ENCODE assay signal across 29 cellular contexts in the genomic region with DNA sequence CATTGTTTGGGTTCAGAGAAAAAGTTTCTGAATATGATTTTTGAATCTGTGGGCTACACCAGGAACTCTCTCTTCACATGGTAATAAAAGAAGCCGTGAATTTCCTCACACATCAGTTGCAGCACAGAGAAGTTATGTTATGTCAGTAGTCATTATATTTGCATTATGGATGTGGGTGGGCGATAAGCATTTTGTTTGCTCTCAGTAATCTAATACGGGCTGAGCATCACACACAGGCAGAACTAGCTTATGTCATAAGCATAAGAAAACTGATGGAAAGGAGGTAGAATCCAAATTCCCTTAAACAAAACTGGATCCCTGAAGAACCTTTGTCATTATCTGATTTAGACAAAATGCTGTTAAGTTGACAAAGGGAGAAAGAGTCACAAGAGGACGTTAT.
"Had no signal": no experiment of that assay in that cellular context is flagged by ENCODE, and none has a peak within 500 bp of the region (broad histone marks: within the 10 kb centered on the region; RNA-seq: fewer than 3 reads in every experiment).

No MANE protein-coding gene starts in this region.

- ATAC-seq: activated naive CD4-positive, alpha-beta T cell treated with anti-CD3 and anti-CD28 coated beads, Interleukin-2, amount 50 U/mL, for 72 hours; activated T-helper 17 cell treated with anti-CD3 and anti-CD28 coated beads, Interleukin-2, amount 50 U/mL, for 72 hours; left cardiac atrium; left ventricle myocardium superior; stimulated activated naive B cell treated with anti-CD40 and anti-IgM and Interleukin-4, amounts not matched to agents 10 μg/mL and 1 μg/mL and 100 μg/mL, for 72 hours had no signal

- H3K4me1 ChIP-seq: colonic mucosa had no signal

- H3K4me3 ChIP-seq: ascending aorta, cardiac muscle cell, colonic mucosa, right atrium auricular region, smooth muscle cell, stomach, thyroid gland had no signal

- H3K4me2 ChIP-seq: smooth muscle cell had no signal

- H3K27me3 ChIP-seq: ascending aorta, cardiac muscle cell, colonic mucosa, right atrium auricular region, stomach, thyroid gland had no signal

- H3K4me3 Mint-ChIP-seq: activated T-helper 17 cell treated with anti-CD3 and anti-CD28 coated beads, Interleukin-2, amount 50 U/mL, for 72 hours; brain; naive B cell; neural crest cell; stimulated activated naive B cell treated with anti-CD40 and anti-IgM and Interleukin-4, amounts not matched to agents 10 μg/mL and 1 μg/mL and 100 μg/mL, for 72 hours; T-helper 1 cell treated with Interleukin-12 subunit alpha and Interleukin-12 subunit beta and Interleukin-4 antibody, amounts not matched to agents 30 μg/mL and 1 μg/mL, for 36 hours had no signal

- DNase-seq: activated CD4-positive, alpha-beta T cell treated with anti-CD3 and anti-CD28 coated beads, Interleukin-2, amount 50 U/mL, for 1 hour; activated CD4-positive, CD25-positive, alpha-beta regulatory T cell treated with anti-CD3 and anti-CD28 coated beads, Interleukin-2, amount 50 U/mL, for 72 hours; activated gamma-delta T cell treated with Interleukin-2 at 50 U/mL for 16 hours; activated T-cell treated with anti-CD3 and anti-CD28 coated beads for 4 hours; cerebellar nuclear complex; colonic mucosa; effector memory CD4-positive, alpha-beta T cell; left cardiac atrium; left ventricle myocardium superior; naive B cell; occipital lobe; stimulated activated CD4-positive, alpha-beta T cell treated with anti-CD3 and anti-CD28 coated beads, Interleukin-1b, Interleukin-23, amount 100 ng/mL, for 48 hours; stimulated activated CD4-positive, alpha-beta T cell treated with anti-CD3 and anti-CD28 coated beads, Interleukin-4, amount 100 ng/mL, for 4 hours; stimulated activated CD8-positive, alpha-beta memory T cell treated with anti-CD3 and anti-CD28 coated beads, Interleukin-4, amount 100 ng/mL, for 48 hours; stimulated activated naive B cell treated with anti-CD40 and anti-IgM and Interleukin-4, amounts not matched to agents 10 μg/mL and 1 μg/mL and 100 μg/mL, for 72 hours; stomach; SW 1271; T1000; thyroid gland; WERI-Rb-1 had no signal

- H3K27ac ChIP-seq: ascending aorta, cardiac muscle cell, colonic mucosa, right atrium auricular region, stomach, thyroid gland, WERI-Rb-1 had no signal

- H3K9me3 Mint-ChIP-seq: activated naive CD4-positive, alpha-beta T cell treated with anti-CD3 and anti-CD28 coated beads, Interleukin-2, amount 50 U/mL, for 72 hours; activated T-helper 17 cell treated with anti-CD3 and anti-CD28 coated beads, Interleukin-2, amount 50 U/mL, for 72 hours; naive B cell; neural crest cell; stimulated activated naive B cell treated with anti-CD40 and anti-IgM and Interleukin-4, amounts not matched to agents 10 μg/mL and 1 μg/mL and 100 μg/mL, for 72 hours; T-helper 1 cell treated with Interleukin-12 subunit alpha and Interleukin-12 subunit beta and Interleukin-4 antibody, amounts not matched to agents 30 μg/mL and 1 μg/mL, for 36 hours had no signal

- H3K27me3 Mint-ChIP-seq: activated T-helper 17 cell treated with anti-CD3 and anti-CD28 coated beads, Interleukin-2, amount 50 U/mL, for 72 hours; brain; naive B cell; stimulated activated naive B cell treated with anti-CD40 and anti-IgM and Interleukin-4, amounts not matched to agents 10 μg/mL and 1 μg/mL and 100 μg/mL, for 72 hours had no signal

- H3K27ac Mint-ChIP-seq: brain; stimulated activated naive B cell treated with anti-CD40 and anti-IgM and Interleukin-4, amounts not matched to agents 10 μg/mL and 1 μg/mL and 100 μg/mL, for 72 hours; T-helper 1 cell treated with Interleukin-12 subunit alpha and Interleukin-12 subunit beta and Interleukin-4 antibody, amounts not matched to agents 30 μg/mL and 1 μg/mL, for 36 hours had no signal
